Comparison of ENCODE assay signal across 10 cellular contexts in the genomic region with DNA sequence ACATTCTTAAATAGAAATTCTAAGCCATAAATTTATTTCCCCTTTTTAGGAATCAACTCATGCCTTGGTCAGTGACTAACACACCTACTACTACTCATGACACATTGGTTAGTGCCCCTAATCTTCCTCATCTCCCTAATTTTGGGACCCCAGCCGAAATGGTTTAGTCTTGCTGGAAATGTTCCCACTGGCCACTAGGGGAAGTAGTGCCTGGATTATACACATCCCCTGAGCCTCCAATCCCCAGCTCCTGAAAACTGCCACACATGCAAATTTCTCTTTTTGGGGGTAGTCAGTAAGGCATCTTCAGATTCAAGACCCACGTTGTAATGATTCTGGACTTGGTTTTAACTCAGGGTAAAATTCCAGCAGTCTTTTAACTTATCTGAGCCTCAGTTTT.
DNase-seq lines count a peak whose midpoint lies in the region; ATAC-seq and TF ChIP-seq lines count a peak whose summit lies in the region.
"Had no signal": no experiment of that assay in that cellular context is flagged by ENCODE, and none has a peak within 500 bp of the region (broad histone marks: within the 10 kb centered on the region; RNA-seq: fewer than 3 reads in every experiment).

No MANE protein-coding gene starts in this region.

- DNase-seq in AG04450 (ENCODE audit: low read depth, low spot score) (no peak), GM20000 (ENCODE audit: low spot score) (peak; percentile 37), SK-MEL-5 (ENCODE audit: low read depth, low spot score) (peak; percentile 54), hepatic stellate cell (ENCODE audit: low spot score) (peak; percentile 19), NCI-H774 (lab: John Stamatoyannopoulos, UW) (no peak), NCI-H2081 (lab: John Stamatoyannopoulos, UW) (no peak)
- DNase-seq: amygdala, NCI-H1436 treated with DMSO at 0.1 percent for 48 hours had no signal

- no peak overlapping the region for H3K27ac ChIP-seq in AG04450 (ENCODE audit: low read depth, low read length)

- no peak for ATAC-seq in HG03342 (IDR thresholded peaks at IDR 0.05; ENCODE audit: unreplicated experiment)
- ATAC-seq in HG02884 (IDR thresholded peaks at IDR 0.05; ENCODE audit: unreplicated experiment): no peak

- in situ Hi-C loops in SK-MEL-5 (cut with HindIII; ENCODE audit: low pct_unique_long_range_greater_than_20kb, low sequenced_read_pairs): no loop called here

- peak; percentile 52 for TF ChIP-seq CTCF in AG04450 (IDR thresholded peaks at IDR 0.05; ENCODE audit: low read depth, low read length)
- no peak for TF ChIP-seq CTCF in GM20000 (IDR thresholded peaks at IDR 0.05; ENCODE audit: extremely low read depth, missing control alignments)

- POLR2A ChIA-PET in AG04450 (lab: Yijun Ruan, JAX): no interaction called here

- peaks cover 4% of the 10 kb centered on the region for H3K27me3 ChIP-seq in AG04450 (ENCODE audit: control insufficient read depth, insufficient read depth, low read length)

- CTCF ChIA-PET in AG04450 (lab: Charles Lee): interaction anchor here (0.8 kb wide), 1 partner anchor 95 kb away, joined by 4 read pairs; no protein-coding TSS in a partner anchor

- peaks cover 8% of the 10 kb centered on the region; the same call in 1 of the 2 replicates for H3K9me3 ChIP-seq in AG04450 (ENCODE audit: control insufficient read depth, insufficient read depth, low read length)

- no peak overlapping the region for H3K4me3 ChIP-seq in AG04450 (ENCODE audit: low read depth, low read length)

Comparison
In these comparisons a context has a peak if more than half of its experiments do, and no peak if none do; other contexts are left out.
1. DNase-seq: peak in GM20000 (single experiment), SK-MEL-5 (single experiment) and hepatic stellate cell (single experiment); none in AG04450 (single experiment), NCI-H774 (single experiment) and NCI-H2081 (0 of 2).